ENCODE assay signal across 15 cellular contexts in the genomic region with DNA sequence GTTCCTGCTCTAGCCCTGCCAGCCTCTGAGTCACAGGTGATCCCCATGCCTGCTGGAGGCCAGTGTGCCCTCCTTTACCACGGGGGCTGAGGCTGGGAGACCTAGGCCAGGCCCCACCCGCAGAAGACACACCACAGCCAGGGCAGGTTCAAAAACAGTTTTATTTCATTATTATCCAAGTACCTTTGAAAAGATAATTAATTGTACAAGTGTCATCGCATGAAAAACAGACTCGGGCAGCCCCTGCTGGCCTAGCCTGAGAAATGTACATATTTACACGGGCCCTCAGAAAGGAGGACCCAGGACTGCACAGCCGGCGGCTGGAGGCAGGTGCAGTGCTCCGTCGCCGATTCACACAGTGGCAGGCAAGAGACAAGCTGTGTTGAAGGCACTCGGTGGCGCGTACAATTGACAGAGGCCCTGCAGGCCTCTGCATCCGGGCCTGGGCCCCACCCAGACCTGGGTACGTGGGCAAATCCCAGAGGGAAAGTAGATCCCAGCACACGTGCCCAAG. TPM values are rescaled to one million over a fixed set of nuclear protein-coding genes. Genes with fewer than 3 reads are reported as not detected.
DNase-seq lines count a peak whose midpoint lies in the region; ATAC-seq and TF ChIP-seq lines count a peak whose summit lies in the region.
"Had no signal": no experiment of that assay in that cellular context is flagged by ENCODE, and none has a peak within 500 bp of the region (broad histone marks: within the 10 kb centered on the region; RNA-seq: fewer than 3 reads in every experiment).

No MANE protein-coding gene starts in this region.

- H3K4me1 Mint-ChIP-seq in nephron progenitor cell, result no peaks in the 10 kb centered on the region
- H3K4me1 Mint-ChIP-seq: activated naive CD8-positive, alpha-beta T cell treated with anti-CD3 and anti-CD28 coated beads, Interleukin-2, amount 10 ng/mL, durations not matched to agents 7 days and 5 days had no signal

- intact Hi-C loops in left lung (cut with DNase I), result no loop called here

- TF ChIP-seq CTCF in choroid plexus epithelial cell (conservative IDR thresholded peaks at IDR 0.05; ENCODE audit: low read depth, low read length) (peak; percentile 24), nephron progenitor cell (IDR thresholded peaks at IDR 0.05) (no peak), left lung (IDR thresholded peaks at IDR 0.05) (no peak)

- no peak overlapping the region for H3K27ac ChIP-seq in left lung
- H3K27ac ChIP-seq: colonic mucosa, esophagus squamous epithelium, SJCRH30, skin epidermis had no signal

- no peak overlapping the region for H3K27ac Mint-ChIP-seq in nephron progenitor cell
- H3K27ac Mint-ChIP-seq: activated naive CD8-positive, alpha-beta T cell treated with anti-CD3 and anti-CD28 coated beads, Interleukin-2, amount 10 ng/mL, durations not matched to agents 7 days and 5 days; CD4-positive, alpha-beta T cell had no signal

- peaks cover 4% of the 10 kb centered on the region for H3K27me3 Mint-ChIP-seq in nephron progenitor cell (ENCODE audit: low read depth, poor library complexity)
- H3K27me3 Mint-ChIP-seq: activated naive CD8-positive, alpha-beta T cell treated with anti-CD3 and anti-CD28 coated beads, Interleukin-2, amount 10 ng/mL, durations not matched to agents 7 days and 5 days; CD4-positive, alpha-beta T cell had no signal

- H3K27me3 ChIP-seq in MG63 (no peaks in the 10 kb centered on the region), left lung (peaks cover 0 to 12% of the 10 kb centered on the region in 2 donors)
- H3K27me3 ChIP-seq: SJCRH30 had no signal

- H3K4me3 Mint-ChIP-seq in nephron progenitor cell, result no peak overlapping the region
- H3K4me3 Mint-ChIP-seq: activated naive CD8-positive, alpha-beta T cell treated with anti-CD3 and anti-CD28 coated beads, Interleukin-2, amount 10 ng/mL, durations not matched to agents 7 days and 5 days; CD4-positive, alpha-beta T cell had no signal

- ATAC-seq in left lung, result no peak

- DNase-seq in DMS153 (lab: John Stamatoyannopoulos, UW) (peak; percentile 86), MG63 (peak; percentile 36), NCI-H2196 treated with DMSO at 0.1 percent for 48 hours (lab: John Stamatoyannopoulos, UW; ENCODE audit: unreplicated experiment) (peak; percentile 81), choroid plexus epithelial cell (ENCODE audit: low read depth) (no peak), nephron progenitor cell (no peak), left lung (no peak)
- no peak for DNase-seq in NK-92 treated with Interleukin-12 subunit alpha and Interleukin-12 subunit beta, amount 100 ng/mL, for 24 hours (lab: John Stamatoyannopoulos, UW)
- DNase-seq: activated naive CD8-positive, alpha-beta T cell treated with anti-CD3 and anti-CD28 coated beads, Interleukin-2, amount 10 ng/mL, durations not matched to agents 7 days and 5 days; CD4-positive, alpha-beta T cell; colonic mucosa; esophagus squamous epithelium; NCI-H524 treated with DMSO at 0.1 percent for 48 hours; SJCRH30 had no signal

- H3K4me1 ChIP-seq in left lung, result no peaks in the 10 kb centered on the region
- H3K4me1 ChIP-seq: colonic mucosa, esophagus squamous epithelium, SJCRH30 had no signal

- H3K9me3 ChIP-seq in MG63, result no peaks in the 10 kb centered on the region
- no peaks in the 10 kb centered on the region for H3K9me3 ChIP-seq in left lung
- H3K9me3 ChIP-seq: colonic mucosa, esophagus squamous epithelium had no signal

- H3K36me3 ChIP-seq in MG63 (peaks cover 42% of the 10 kb centered on the region), left lung (peaks cover 0 to 61% of the 10 kb centered on the region in 2 donors)
- H3K36me3 ChIP-seq: colonic mucosa had no signal

- peaks cover 23% of the 10 kb centered on the region for H3K36me3 Mint-ChIP-seq in nephron progenitor cell (ENCODE audit: low read depth)

- H3K4me3 ChIP-seq in MG63 (no peak overlapping the region), choroid plexus epithelial cell (ENCODE audit: low read depth, low read length) (no peak overlapping the region), left lung (no peak overlapping the region)
- H3K4me3 ChIP-seq: colonic mucosa, esophagus squamous epithelium, lung, SJCRH30, skin epidermis had no signal

- peaks cover 8% of the 10 kb centered on the region for H3K9me3 Mint-ChIP-seq in nephron progenitor cell
- H3K9me3 Mint-ChIP-seq: activated naive CD8-positive, alpha-beta T cell treated with anti-CD3 and anti-CD28 coated beads, Interleukin-2, amount 10 ng/mL, durations not matched to agents 7 days and 5 days; CD4-positive, alpha-beta T cell had no signal

RNA-seq across cellular contexts. Expression of a gene that starts 4.4 kb away (rescaled TPM):
- total RNA-seq in MG63 (2014; rRNA removed; shearing (Covaris generic); ENCODE audit: low replicate concordance), result 3.1 TPM in 1 of 2 replicates, not detected in the other
- under 1 TPM; 0.32 to 0.60 TPM for total RNA-seq in left lung
- total RNA-seq: CD4-positive, alpha-beta T cell; esophagus squamous epithelium had no signal

RNA-seq across cellular contexts. Expression of a gene that starts 7.0 kb away (rescaled TPM):
- total RNA-seq in MG63 (2014; rRNA removed; shearing (Covaris generic); ENCODE audit: low replicate concordance), result 5.9 TPM in 1 of 2 replicates, not detected in the other
- total RNA-seq in left lung, result 1 to 10 TPM; 1.0 to 1.1 TPM
- total RNA-seq: activated naive CD8-positive, alpha-beta T cell treated with anti-CD3 and anti-CD28 coated beads, Interleukin-2, amount 10 ng/mL, durations not matched to agents 7 days and 5 days; esophagus squamous epithelium; SJCRH30 had no signal

RNA-seq across cellular contexts. Expression of a gene that starts 11.6 kb away (rescaled TPM):
- total RNA-seq in MG63 (2014; rRNA removed; shearing (Covaris generic); ENCODE audit: low replicate concordance), result not detected in 2 replicates
- 1 to 10 TPM; 3.9 to 8.3 TPM for total RNA-seq in left lung
- total RNA-seq: activated naive CD8-positive, alpha-beta T cell treated with anti-CD3 and anti-CD28 coated beads, Interleukin-2, amount 10 ng/mL, durations not matched to agents 7 days and 5 days; CD4-positive, alpha-beta T cell; SJCRH30 had no signal

RNA-seq across cellular contexts. Expression of a gene that starts 52.7 kb away (rescaled TPM):
- total RNA-seq in MG63 (2014; rRNA removed; shearing (Covaris generic); ENCODE audit: low replicate concordance), result 65.6 and 106 TPM in 2 replicates
- 10 to 100 TPM; 63.5 to 92.6 TPM for total RNA-seq in left lung

RNA-seq across cellular contexts. Expression of a gene that starts 58.1 kb away (rescaled TPM):
- 45.1 and 58.4 TPM in 2 replicates for total RNA-seq in MG63 (2014; rRNA removed; shearing (Covaris generic); ENCODE audit: low replicate concordance)
- 10 to 100 TPM; 55.5 to 62.7 TPM for total RNA-seq in left lung

Comparison
In these comparisons a context has a peak if more than half of its experiments do, and no peak if none do; other contexts are left out.
1. DNase-seq: peak in DMS153 (single experiment), MG63 (single experiment) and NCI-H2196 treated with DMSO at 0.1 percent for 48 hours (single experiment); none in choroid plexus epithelial cell (single experiment), NK-92 treated with Interleukin-12 subunit alpha and Interleukin-12 subunit beta, amount 100 ng/mL, for 24 hours (single experiment), nephron progenitor cell (single experiment) and left lung (0 of 2).